14 cellular contexts compared by ENCODE assay signal in genomic region chr5:30959238-30959637, GRCh38.
"Had no signal": no experiment of that assay in that cellular context is flagged by ENCODE, and none has a peak within 500 bp of the region (broad histone marks: within the 10 kb centered on the region; RNA-seq: fewer than 3 reads in every experiment).

No MANE protein-coding gene starts in this region.

- H3K27ac Mint-ChIP-seq: activated naive CD4-positive, alpha-beta T cell treated with anti-CD3 and anti-CD28 coated beads, Interleukin-2, amount 50 U/mL, for 24 hours; natural killer cell; T-helper 17 cell; type B pancreatic cell had no signal

- H3K36me3 ChIP-seq: left lung, suprapubic skin had no signal

- H3K27me3 ChIP-seq: left lung, suprapubic skin had no signal

- ATAC-seq: esophagus mucosa; left lung; natural killer cell; stimulated activated naive CD8-positive, alpha-beta T cell treated with anti-CD3 and anti-CD28 coated beads, Interleukin-15, Interleukin-2, amounts not matched to agents 100 U/mL and 50 U/mL, for 24 hours; T-helper 17 cell had no signal

- H3K9me3 ChIP-seq: left lung, suprapubic skin had no signal

- H3K4me1 Mint-ChIP-seq: activated naive CD4-positive, alpha-beta T cell treated with anti-CD3 and anti-CD28 coated beads, Interleukin-2, amount 50 U/mL, for 24 hours; natural killer cell; T-helper 17 cell had no signal

- H3K27ac ChIP-seq: left lung, suprapubic skin had no signal

- H3K4me3 Mint-ChIP-seq: activated naive CD4-positive, alpha-beta T cell treated with anti-CD3 and anti-CD28 coated beads, Interleukin-2, amount 50 U/mL, for 24 hours; brain; natural killer cell; T-helper 17 cell; type B pancreatic cell had no signal

- H3K4me1 ChIP-seq: left lung, suprapubic skin had no signal

- H3K4me3 ChIP-seq: left lung, suprapubic skin had no signal

- DNase-seq: activated CD4-positive, alpha-beta T cell treated with anti-CD3 and anti-CD28 coated beads, Interleukin-2, amount 50 U/mL, for 1 hour; activated CD4-positive, CD25-positive, alpha-beta regulatory T cell; activated T-cell treated with anti-CD3 and anti-CD28 coated beads, Interleukin-2, amount 50 U/mL, for 1 hour; cerebellar nuclear complex; left lung; natural killer cell; stimulated activated CD4-positive, alpha-beta T cell treated with anti-CD3 and anti-CD28 coated beads, Interleukin-2, amount 100 ng/mL, for 48 hours; stimulated activated naive CD8-positive, alpha-beta T cell treated with anti-CD3 and anti-CD28 coated beads, Interleukin-15, Interleukin-2, amounts not matched to agents 100 U/mL and 50 U/mL, for 24 hours; T-helper 17 cell had no signal

- H3K27me3 Mint-ChIP-seq: activated naive CD4-positive, alpha-beta T cell treated with anti-CD3 and anti-CD28 coated beads, Interleukin-2, amount 50 U/mL, for 24 hours; T-helper 17 cell had no signal

- H3K36me3 Mint-ChIP-seq: activated naive CD4-positive, alpha-beta T cell treated with anti-CD3 and anti-CD28 coated beads, Interleukin-2, amount 50 U/mL, for 24 hours; brain; natural killer cell; type B pancreatic cell had no signal

- H3K9me3 Mint-ChIP-seq: activated naive CD4-positive, alpha-beta T cell treated with anti-CD3 and anti-CD28 coated beads, Interleukin-2, amount 50 U/mL, for 24 hours; type B pancreatic cell had no signal
